ENCODE assay signal across 9 cellular contexts in the genomic region with DNA sequence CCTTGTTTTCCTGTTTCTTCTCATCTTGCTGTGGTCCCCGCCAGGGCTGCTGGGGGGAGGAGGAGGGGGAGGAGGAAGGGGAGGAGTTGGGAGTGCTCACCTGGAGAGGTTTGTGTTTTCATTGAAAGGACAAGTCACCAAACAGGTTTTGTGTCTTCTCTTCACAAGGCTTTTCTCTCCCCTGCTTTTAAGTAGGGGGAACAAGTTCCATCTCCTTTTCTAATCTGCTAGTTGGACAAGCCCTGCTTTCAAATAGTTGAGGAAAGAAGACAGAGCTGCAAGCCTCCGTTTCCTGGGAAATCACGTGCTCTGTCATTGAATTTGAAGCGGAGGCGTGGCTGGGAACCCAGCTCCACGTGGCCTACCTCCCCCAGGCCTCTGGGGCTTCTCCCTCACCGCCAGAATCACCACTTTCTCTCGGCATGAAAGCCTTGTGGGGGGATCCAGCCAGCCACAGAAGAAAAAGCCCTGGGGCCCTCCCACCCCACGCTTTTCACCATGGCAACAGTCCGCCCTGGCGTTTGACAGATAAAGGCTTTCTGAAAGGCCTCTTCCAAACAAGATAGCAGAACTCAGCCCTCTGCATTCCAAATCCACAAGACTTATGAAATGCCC. TPM values are rescaled to one million over a fixed set of nuclear protein-coding genes. Genes with fewer than 3 reads are reported as not detected.
A peak's percentile ranks its signal among the peaks of the same experiment; 100 is the strongest.
DNase-seq lines count a peak whose midpoint lies in the region; TF ChIP-seq lines count a peak whose summit lies in the region.
"Had no signal": no experiment of that assay in that cellular context is flagged by ENCODE, and none has a peak within 500 bp of the region (broad histone marks: within the 10 kb centered on the region; RNA-seq: fewer than 3 reads in every experiment).

No MANE protein-coding gene starts in this region.

- no peak overlapping the region; the same call in 1 of the 2 replicates for H3K4me3 ChIP-seq in iPS DF 6.9 (ENCODE audit: low read length)

- H3K27me3 ChIP-seq in iPS DF 6.9 (ENCODE audit: control insufficient read depth, insufficient read depth, low read length) = no peaks in the 10 kb centered on the region

- POLR2A ChIA-PET in GM10248 (lab: Yijun Ruan, JAX) = no interaction called here

- H3K4me3 Mint-ChIP-seq in activated naive CD8-positive, alpha-beta T cell treated with anti-CD3 and anti-CD28 coated beads for 36 hours = peak overlapping the region; percentile 29

- no peak for TF ChIP-seq CTCF in GM10248 (IDR thresholded peaks at IDR 0.05; ENCODE audit: control extremely low read depth, extremely low read depth, low read depth, missing control alignments)

- H3K4me1 Mint-ChIP-seq in activated naive CD8-positive, alpha-beta T cell treated with anti-CD3 and anti-CD28 coated beads for 36 hours = peaks cover 26% of the 10 kb centered on the region

- CTCF ChIA-PET in GM10248 (lab: Yijun Ruan, JAX) = no interaction called here

- peaks cover 5% of the 10 kb centered on the region; the same call in 1 of the 2 replicates for H3K4me1 ChIP-seq in iPS DF 6.9 (ENCODE audit: control insufficient read depth, insufficient read depth, low read length)

- no peak overlapping the region for H3K27ac ChIP-seq in iPS DF 6.9 (ENCODE audit: low read length)
- H3K27ac ChIP-seq: HL-60 had no signal

- WGBS in iPS DF 6.9 (ENCODE audit: insufficient coverage, insufficient read length) = no CpG with 5 or more reads among the region's 11 CpGs

- no peaks in the 10 kb centered on the region for H3K36me3 Mint-ChIP-seq in activated naive CD8-positive, alpha-beta T cell treated with anti-CD3 and anti-CD28 coated beads for 36 hours

- H3K9me3 Mint-ChIP-seq in activated naive CD8-positive, alpha-beta T cell treated with anti-CD3 and anti-CD28 coated beads for 36 hours = no peaks in the 10 kb centered on the region

- H3K27ac Mint-ChIP-seq in activated naive CD8-positive, alpha-beta T cell treated with anti-CD3 and anti-CD28 coated beads for 36 hours = peak overlapping the region; percentile 29

- DNase-seq in GM10248 (ENCODE audit: extremely low spot score) (peak; percentile 63), NCI-H2227 (lab: John Stamatoyannopoulos, UW; ENCODE audit: unreplicated experiment) (peak; percentile 62), iPS DF 6.9 (ENCODE audit: low read depth, low spot score) (peak; percentile 54), kidney glomerular epithelial cell (lab: John Stamatoyannopoulos, UW) (no peak), medulla oblongata (ENCODE audit: extremely low spot score) (no peak), NCI-H1105 (lab: John Stamatoyannopoulos, UW) (no peak)
- DNase-seq in activated naive CD8-positive, alpha-beta T cell treated with anti-CD3 and anti-CD28 coated beads for 36 hours = peak; percentile 78
- DNase-seq in stimulated activated CD4-positive, alpha-beta T cell treated with anti-CD3 and anti-CD28 coated beads, Interleukin-1b, Interleukin-23, amount 100 ng/mL, for 4 hours (ENCODE audit: low read depth in 2 of 2) = peak; percentile 9 to 24

- peaks cover 16% of the 10 kb centered on the region for H3K27me3 Mint-ChIP-seq in activated naive CD8-positive, alpha-beta T cell treated with anti-CD3 and anti-CD28 coated beads for 36 hours

- no peaks in the 10 kb centered on the region for H3K9me3 ChIP-seq in iPS DF 6.9 (ENCODE audit: control insufficient read depth, insufficient read depth, low read length)

- H3K36me3 ChIP-seq in iPS DF 6.9 (ENCODE audit: control insufficient read depth, insufficient read depth, low read length) = no peaks in the 10 kb centered on the region

RNA-seq across cellular contexts. Expression of a gene that starts 51.5 kb away (rescaled TPM):
- 1 to 10 TPM; 1.5 to 2.8 TPM for total RNA-seq in activated naive CD8-positive, alpha-beta T cell treated with anti-CD3 and anti-CD28 coated beads for 36 hours

Comparison
In these comparisons a context has a peak if more than half of its experiments do, and no peak if none do; other contexts are left out.
1. DNase-seq: peak in GM10248 (single experiment), NCI-H2227 (single experiment), activated naive CD8-positive, alpha-beta T cell treated with anti-CD3 and anti-CD28 coated beads for 36 hours (single experiment), iPS DF 6.9 (single experiment) and stimulated activated CD4-positive, alpha-beta T cell treated with anti-CD3 and anti-CD28 coated beads, Interleukin-1b, Interleukin-23, amount 100 ng/mL, for 4 hours (2 of 2); none in kidney glomerular epithelial cell (single experiment), medulla oblongata (single experiment) and NCI-H1105 (single experiment).